22 cellular contexts compared by ENCODE assay signal in the genomic region with DNA sequence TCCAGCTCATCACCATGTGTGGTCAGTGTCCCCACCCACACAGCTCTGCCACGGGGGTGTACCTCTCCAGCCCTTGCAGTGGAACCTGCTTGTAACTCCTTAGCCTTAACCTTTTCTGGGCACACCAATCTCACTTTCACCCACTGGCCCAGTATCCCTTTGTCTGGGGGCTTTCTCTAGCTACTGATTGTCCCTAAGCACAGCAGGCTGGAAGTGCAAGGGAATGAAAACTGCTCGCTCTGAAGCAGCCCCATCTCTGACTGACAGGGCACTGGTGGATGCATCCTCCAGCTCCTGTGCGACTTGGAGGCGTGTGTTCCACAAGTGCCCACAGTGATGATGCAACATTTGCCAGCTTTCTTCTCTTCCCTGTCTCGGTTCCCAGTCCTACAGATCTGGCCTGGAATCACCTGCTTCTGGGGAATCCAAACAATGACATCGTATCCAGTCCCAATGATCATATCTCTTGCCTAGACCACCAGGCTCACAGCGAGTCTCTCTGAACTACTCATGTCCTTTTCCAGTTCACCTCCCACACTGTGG. TPM values are rescaled to one million over a fixed set of nuclear protein-coding genes. Genes with fewer than 3 reads are reported as not detected.
DNase-seq lines count a peak whose midpoint lies in the region; TF ChIP-seq lines count a peak whose summit lies in the region.
"Had no signal": no experiment of that assay in that cellular context is flagged by ENCODE, and none has a peak within 500 bp of the region (broad histone marks: within the 10 kb centered on the region; RNA-seq: fewer than 3 reads in every experiment).

No MANE protein-coding gene starts in this region.

- H3K36me3 ChIP-seq in Caco-2 (ENCODE audit: control insufficient read depth, insufficient read depth, low read length): no peaks in the 10 kb centered on the region
- no peaks in the 10 kb centered on the region for H3K36me3 ChIP-seq in neural progenitor cell

- DNase-seq in Caco-2 (no peak), NCI-H226 (peak; percentile 33), glomerular visceral epithelial cell (ENCODE audit: extremely low spot score) (peak; percentile 79), neural progenitor cell (ENCODE audit: low spot score) (no peak), HUDEP-2 (lab: John Stamatoyannopoulos, UW; ENCODE audit: unreplicated experiment in 76 of 76) (no peak), NCI-H2107 (lab: John Stamatoyannopoulos, UW) (no peak), GM19238 (ENCODE audit: insufficient read length, low spot score) (no peak)
- DNase-seq in activated effector memory CD4-positive, alpha-beta T cell treated with anti-CD3 and anti-CD28 coated beads, Interleukin-2, amount 50 U/mL, for 16 hours: no peak
- DNase-seq: activated gamma-delta T cell; aorta; CD8-positive, alpha-beta T cell; erythroblast; NCI-H2029; NCI-H524 treated with DMSO at 0.1 percent for 48 hours; nephron progenitor cell; substantia nigra had no signal

- peaks cover 19% of the 10 kb centered on the region for H3K36me3 Mint-ChIP-seq in Caco-2 (ENCODE audit: insufficient read depth, unreplicated experiment)
- H3K36me3 Mint-ChIP-seq in neural progenitor cell: no peaks in the 10 kb centered on the region
- H3K36me3 Mint-ChIP-seq: CD8-positive, alpha-beta T cell had no signal

- TF ChIP-seq CTCF in Caco-2 (IDR thresholded peaks at IDR 0.05; ENCODE audit: insufficient read depth in 1 of 2, low read depth in 1 of 2, low read length in 1 of 2, severe bottlenecking in 1 of 2, unreplicated experiment in 1 of 2) (no peak), neural progenitor cell (IDR thresholded peaks at IDR 0.05) (no peak)

- H3K27me3 Mint-ChIP-seq in Caco-2 (ENCODE audit: insufficient read depth, unreplicated experiment) (no peaks in the 10 kb centered on the region), neural progenitor cell (ENCODE audit: insufficient read depth, low read depth) (peaks cover 18% of the 10 kb centered on the region)

- H3K4me3 ChIP-seq in Caco-2 (ENCODE audit: low read depth, low read length): no peak overlapping the region
- H3K4me3 ChIP-seq in neural progenitor cell: no peak overlapping the region
- H3K4me3 ChIP-seq: coronary artery had no signal

- peaks cover 72% of the 10 kb centered on the region for H3K4me1 ChIP-seq in Caco-2
- H3K4me1 ChIP-seq in neural progenitor cell: no peaks in the 10 kb centered on the region

- H3K27me3 ChIP-seq in Caco-2 (replicated peaks; ENCODE audit: control insufficient read depth, insufficient read depth, low read length): no peaks in the 10 kb centered on the region
- no peaks in the 10 kb centered on the region for H3K27me3 ChIP-seq in neural progenitor cell

- H3K27ac Mint-ChIP-seq in Caco-2 (ENCODE audit: unreplicated experiment) (peak overlapping the region; percentile 96), neural progenitor cell (peak overlapping the region; percentile 19)
- H3K27ac Mint-ChIP-seq: CD8-positive, alpha-beta T cell; nephron progenitor cell; T-helper 2 cell treated with Interferon-gamma antibody and Interleukin-4, amounts not matched to agents 5 μg/mL and 100 μg/mL, for 36 hours had no signal

- no peak overlapping the region for H3K9ac ChIP-seq in neural progenitor cell

- H3K4me1 Mint-ChIP-seq in Caco-2 (ENCODE audit: low read depth, unreplicated experiment): peaks cover 66% of the 10 kb centered on the region
- H3K4me1 Mint-ChIP-seq in neural progenitor cell: peaks cover 10% of the 10 kb centered on the region

- H2AFZ ChIP-seq in neural progenitor cell (replicated peaks): no peak overlapping the region

- H3K4me2 ChIP-seq in neural progenitor cell: no peak overlapping the region

- H3K9me3 ChIP-seq in Caco-2 (no peaks in the 10 kb centered on the region), neural progenitor cell (ENCODE audit: low read depth) (no peaks in the 10 kb centered on the region)

- no peaks in the 10 kb centered on the region for H3K79me2 ChIP-seq in neural progenitor cell (ENCODE audit: low read depth)

- H3K9me3 Mint-ChIP-seq in Caco-2 (ENCODE audit: unreplicated experiment): no peaks in the 10 kb centered on the region
- no peaks in the 10 kb centered on the region for H3K9me3 Mint-ChIP-seq in neural progenitor cell
- H3K9me3 Mint-ChIP-seq: CD8-positive, alpha-beta T cell; nephron progenitor cell; T-helper 2 cell treated with Interferon-gamma antibody and Interleukin-4, amounts not matched to agents 5 μg/mL and 100 μg/mL, for 36 hours had no signal

- POLR2A ChIA-PET in Caco-2 (lab: Charles Lee): no interaction called here

- H3K27ac ChIP-seq in neural progenitor cell: no peak overlapping the region
- H3K27ac ChIP-seq: coronary artery had no signal

- H3K4me3 Mint-ChIP-seq in Caco-2 (ENCODE audit: unreplicated experiment): peak overlapping the region; percentile 11
- H3K4me3 Mint-ChIP-seq in neural progenitor cell: no peak overlapping the region
- H3K4me3 Mint-ChIP-seq: CD8-positive, alpha-beta T cell; nephron progenitor cell; T-helper 2 cell treated with Interferon-gamma antibody and Interleukin-4, amounts not matched to agents 5 μg/mL and 100 μg/mL, for 36 hours had no signal

- H3F3A ChIP-seq in neural progenitor cell (ENCODE audit: low read depth): no peaks in the 10 kb centered on the region

- no TSS peak for BruUV-seq in Caco-2 (replicated peaks; lab: Mats Ljungman, UMichigan)

- intact Hi-C loops in Caco-2 (cut with micrococcal nuclease; ENCODE audit: unreplicated experiment): loop anchor here (5.0 kb wide), 1 partner anchor 83 kb away; no protein-coding TSS in a partner anchor

- H4K20me1 ChIP-seq in neural progenitor cell (ENCODE audit: low read depth): no peaks in the 10 kb centered on the region

- CTCF ChIA-PET in Caco-2 (lab: Charles Lee): interaction anchor here (1.8 kb wide), 1 partner anchor 14 kb away, joined by 9 read pairs; no protein-coding TSS in a partner anchor

RNA-seq across cellular contexts. Expression of gene SCTR, which starts 33.6 kb away (rescaled TPM):
- total RNA-seq in Caco-2 (2022) (not detected in 2 replicates), neural progenitor cell (ENCODE audit: low replicate concordance) (not detected in 2 replicates)
- total RNA-seq: aorta; CD8-positive, alpha-beta T cell; mesenteric fat pad; OCI-LY7; sciatic nerve; SK-MEL-5 had no signal

RNA-seq across cellular contexts. Expression of gene CFAP221, which starts 53.5 kb away (rescaled TPM):
- total RNA-seq in Caco-2 (2022) (0.60 TPM in 1 of 2 replicates, not detected in the other), neural progenitor cell (ENCODE audit: low replicate concordance) (0.74 and 1.5 TPM in 2 replicates)
- total RNA-seq: CD8-positive, alpha-beta T cell; OCI-LY7; SK-MEL-5 had no signal

RNA-seq across cellular contexts. Expression of gene TMEM37, which starts 59.1 kb away (rescaled TPM):
- 13.8 and 15.8 TPM in 2 replicates for total RNA-seq in Caco-2 (2022)
- 0.74 and 1.0 TPM in 2 replicates for total RNA-seq in neural progenitor cell (ENCODE audit: low replicate concordance)
- total RNA-seq: CD8-positive, alpha-beta T cell; OCI-LY7; SK-MEL-5 had no signal

Comparison
In these comparisons a context has a peak if more than half of its experiments do, and no peak if none do; other contexts are left out.
1. DNase-seq: peak in NCI-H226 (single experiment) and glomerular visceral epithelial cell (single experiment); none in Caco-2 (0 of 2), neural progenitor cell (single experiment), HUDEP-2 (0 of 76), NCI-H2107 (single experiment), activated effector memory CD4-positive, alpha-beta T cell treated with anti-CD3 and anti-CD28 coated beads, Interleukin-2, amount 50 U/mL, for 16 hours (single experiment) and GM19238 (single experiment).